9 cellular contexts compared by ENCODE assay signal in the genomic region with DNA sequence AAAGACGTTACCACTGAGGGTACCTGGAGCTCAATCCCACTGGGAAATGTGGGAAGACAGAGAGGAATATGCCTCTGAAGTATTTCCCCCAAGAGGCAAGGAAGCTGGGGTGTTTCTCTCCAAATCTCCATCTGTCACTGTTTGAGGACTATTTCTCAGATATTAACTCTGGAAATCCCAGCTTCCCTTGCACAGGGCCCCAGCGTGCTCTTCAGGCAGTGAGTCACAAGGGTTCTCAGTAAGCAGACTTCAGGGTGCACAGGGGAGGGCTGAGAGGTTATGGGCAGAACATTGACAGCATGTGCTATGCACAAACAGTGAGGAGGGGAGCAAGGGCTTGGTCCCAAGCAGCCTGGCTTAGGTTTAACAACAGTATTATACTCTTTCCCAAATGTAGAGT.
DNase-seq lines count a peak whose midpoint lies in the region; ATAC-seq and TF ChIP-seq lines count a peak whose summit lies in the region.
"Had no signal": no experiment of that assay in that cellular context is flagged by ENCODE, and none has a peak within 500 bp of the region (broad histone marks: within the 10 kb centered on the region; RNA-seq: fewer than 3 reads in every experiment).

No MANE protein-coding gene starts in this region.

- H3K27me3 ChIP-seq in KMS-11 (ENCODE audit: insufficient read depth, low read depth), result no peaks in the 10 kb centered on the region

- H3K9ac ChIP-seq in KMS-11, result peak overlapping the region; percentile 58

- no peaks in the 10 kb centered on the region for H3K36me3 ChIP-seq in KMS-11 (ENCODE audit: insufficient read depth)

- H3K4me3 ChIP-seq in KMS-11 (IDR thresholded peaks at IDR 0.05; ENCODE audit: insufficient read depth, low read depth, low read length) (peak overlapping the region; percentile 39), lower leg skin (ENCODE audit: low read depth, poor library complexity, severe bottlenecking) (no peak overlapping the region)

- peaks cover 53% of the 10 kb centered on the region for H3K4me1 ChIP-seq in KMS-11 (ENCODE audit: low read depth, poor library complexity, severe bottlenecking)

- intact Hi-C loops in lower leg skin (cut with DNase I; ENCODE audit: low total_unique reads), result loop anchor here (10.0 kb wide), 1 partner anchor 139 kb away; no protein-coding TSS in a partner anchor

- DNase-seq in astrocyte of the hippocampus (ENCODE audit: low read depth, low spot score) (peak; percentile 41), activated gamma-delta T cell treated with Interleukin-2 at 50 U/mL for 16 hours (no peak), lower leg skin (ENCODE audit: low spot score in 2 of 2) (no peak)
- peak in 2 of 3 donors; percentile 32 to 34 for DNase-seq in stimulated activated CD4-positive, alpha-beta T cell treated with anti-CD3 and anti-CD28 coated beads, Interleukin-12 subunit alpha, Interleukin-12 subunit beta, amount 100 ng/mL, for 48 hours (ENCODE audit: low read depth in 2 of 3, low spot score in 1 of 3)
- DNase-seq: kidney, NCI-H2107 had no signal

- ATAC-seq in GM19351 (IDR thresholded peaks at IDR 0.05; ENCODE audit: unreplicated experiment) (peak; percentile 43), HG02642 (IDR thresholded peaks at IDR 0.05; ENCODE audit: poor library complexity, unreplicated experiment) (no peak)

- no peak for TF ChIP-seq CTCF in KMS-11 (conservative IDR thresholded peaks at IDR 0.05; ENCODE audit: low read depth, low read length)
- no peak for TF ChIP-seq CTCF in lower leg skin (IDR thresholded peaks at IDR 0.05)

- peak overlapping the region; percentile 62 for H3K4me2 ChIP-seq in KMS-11

- peak overlapping the region; percentile 65 for H2AFZ ChIP-seq in KMS-11 (ENCODE audit: low read depth)

- H4K20me1 ChIP-seq in KMS-11 (ENCODE audit: insufficient read depth), result no peaks in the 10 kb centered on the region

- TF ChIP-seq POLR2A in lower leg skin (IDR thresholded peaks at IDR 0.05), result no peak

- WGBS in lower leg skin, 2 donors, result 68% methylated on average over 2 of the region's 2 CpGs

- no peaks in the 10 kb centered on the region for H3K79me2 ChIP-seq in KMS-11 (ENCODE audit: insufficient read depth, low read depth)

- H3K27ac ChIP-seq in KMS-11, result peak overlapping the region; percentile 86

Comparison
In these comparisons a context has a peak if more than half of its experiments do, and no peak if none do; other contexts are left out.
1. DNase-seq: peak in astrocyte of the hippocampus (single experiment) and stimulated activated CD4-positive, alpha-beta T cell treated with anti-CD3 and anti-CD28 coated beads, Interleukin-12 subunit alpha, Interleukin-12 subunit beta, amount 100 ng/mL, for 48 hours (2 of 3); none in activated gamma-delta T cell treated with Interleukin-2 at 50 U/mL for 16 hours (single experiment) and lower leg skin (0 of 2).